In the genomic region with DNA sequence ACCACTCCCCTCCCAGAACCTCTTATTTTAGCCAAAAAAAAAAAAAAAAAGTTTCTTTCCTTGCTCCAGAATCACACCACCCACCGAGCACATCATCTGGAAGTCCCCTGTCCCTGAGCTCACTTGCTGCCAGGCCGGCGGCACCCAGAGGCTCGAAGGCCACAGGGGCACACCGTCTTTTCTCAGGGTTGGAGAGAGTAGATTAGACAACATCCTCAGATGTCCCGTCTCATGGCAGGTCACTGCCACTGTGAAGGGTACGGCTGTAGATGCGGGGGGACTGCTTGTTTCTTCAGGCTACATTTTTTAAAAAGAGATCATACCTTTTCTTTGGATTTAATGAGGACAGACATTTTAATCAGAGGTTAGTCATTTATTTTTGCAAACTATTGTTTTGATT, we compare ENCODE assay signal across 29 cellular contexts.
"Had no signal": no experiment of that assay in that cellular context is flagged by ENCODE, and none has a peak within 500 bp of the region (broad histone marks: within the 10 kb centered on the region; RNA-seq: fewer than 3 reads in every experiment).

No MANE protein-coding gene starts in this region.

- H3K9me3 ChIP-seq: adrenal gland, body of pancreas, esophagus squamous epithelium, mucosa of descending colon, pancreas, prostate gland, sigmoid colon, thoracic aorta, uterus had no signal

- H3K4me3 Mint-ChIP-seq: activated CD8-positive, alpha-beta memory T cell treated with anti-CD3 and anti-CD28 coated beads, Interleukin-2, amount 10 ng/mL, durations not matched to agents 7 days and 5 days; activated CD8-positive, alpha-beta T cell treated with anti-CD3 and anti-CD28 coated beads for 36 hours; activated naive CD4-positive, alpha-beta T cell treated with anti-CD3 and anti-CD28 coated beads for 36 hours; activated naive CD8-positive, alpha-beta T cell treated with anti-CD3 and anti-CD28 coated beads for 36 hours; natural killer cell treated with Interleukin-12 subunit alpha and Interleukin-12 subunit beta and Interleukin-15 and Interleukin-18, amount 100 ng/mL, for 72 hours; type B pancreatic cell had no signal

- H3K27ac ChIP-seq: adrenal gland, body of pancreas, epithelial cell of prostate, esophagus squamous epithelium, pancreas, prostate gland, sigmoid colon, thoracic aorta, uterus had no signal

- ATAC-seq: activated CD8-positive, alpha-beta memory T cell treated with anti-CD3 and anti-CD28 coated beads, Interleukin-2, amount 10 ng/mL, durations not matched to agents 7 days and 5 days; activated CD8-positive, alpha-beta T cell treated with anti-CD3 and anti-CD28 coated beads for 36 hours; body of pancreas; left cardiac atrium; left ventricle myocardium superior; mucosa of descending colon; natural killer cell treated with Interleukin-12 subunit alpha and Interleukin-12 subunit beta and Interleukin-15 and Interleukin-18, amount 100 ng/mL, for 72 hours; pancreas had no signal

- DNase-seq: activated CD4-positive, alpha-beta T cell treated with anti-CD3 and anti-CD28 coated beads, Interleukin-2, amount 50 U/mL, for 1 hour; activated CD8-positive, alpha-beta memory T cell treated with anti-CD3 and anti-CD28 coated beads, Interleukin-2, amount 10 ng/mL, durations not matched to agents 7 days and 5 days; activated CD8-positive, alpha-beta T cell treated with anti-CD3 and anti-CD28 coated beads for 36 hours; activated effector memory CD4-positive, alpha-beta T cell treated with anti-CD3 and anti-CD28 coated beads, Interleukin-2, amount 50 U/mL, for 16 hours; activated naive CD4-positive, alpha-beta T cell treated with anti-CD3 and anti-CD28 coated beads for 36 hours; activated naive CD8-positive, alpha-beta T cell treated with anti-CD3 and anti-CD28 coated beads for 36 hours; adrenal gland; aorta; body of pancreas; dermis blood vessel endothelial cell; effector CD8-positive, alpha-beta T cell; esophagus squamous epithelium; left cardiac atrium; left ventricle myocardium superior; mucosa of descending colon; pancreas; retina; sigmoid colon; stimulated activated CD4-positive, alpha-beta T cell treated with anti-CD3 and anti-CD28 coated beads, Interleukin-1b, Interleukin-23, amount 100 ng/mL, for 48 hours; stimulated activated CD4-positive, alpha-beta T cell treated with anti-CD3 and anti-CD28 coated beads, Interleukin-4, amount 100 ng/mL, for 4 hours; stimulated activated naive CD4-positive, alpha-beta T cell treated with Interleukin-2 at 50 U/mL for 16 hours; T-helper 2 cell; uterus had no signal

- H3K27me3 ChIP-seq: adrenal gland, body of pancreas, esophagus squamous epithelium, pancreas, sigmoid colon, uterus had no signal

- H3K27ac Mint-ChIP-seq: activated CD8-positive, alpha-beta memory T cell treated with anti-CD3 and anti-CD28 coated beads, Interleukin-2, amount 10 ng/mL, durations not matched to agents 7 days and 5 days; activated CD8-positive, alpha-beta T cell treated with anti-CD3 and anti-CD28 coated beads for 36 hours; activated naive CD4-positive, alpha-beta T cell treated with anti-CD3 and anti-CD28 coated beads for 36 hours; activated naive CD8-positive, alpha-beta T cell treated with anti-CD3 and anti-CD28 coated beads for 36 hours; natural killer cell treated with Interleukin-12 subunit alpha and Interleukin-12 subunit beta and Interleukin-15 and Interleukin-18, amount 100 ng/mL, for 72 hours; type B pancreatic cell had no signal

- H3K9me3 Mint-ChIP-seq: activated CD8-positive, alpha-beta T cell treated with anti-CD3 and anti-CD28 coated beads for 36 hours; activated naive CD4-positive, alpha-beta T cell treated with anti-CD3 and anti-CD28 coated beads for 36 hours; activated naive CD8-positive, alpha-beta T cell treated with anti-CD3 and anti-CD28 coated beads for 36 hours; natural killer cell treated with Interleukin-12 subunit alpha and Interleukin-12 subunit beta and Interleukin-15 and Interleukin-18, amount 100 ng/mL, for 72 hours; type B pancreatic cell had no signal

- H3K4me3 ChIP-seq: adrenal gland, body of pancreas, esophagus squamous epithelium, mucosa of descending colon, pancreas, prostate gland, sigmoid colon, smooth muscle cell, thoracic aorta, uterus had no signal

- H3K36me3 Mint-ChIP-seq: natural killer cell treated with Interleukin-12 subunit alpha and Interleukin-12 subunit beta and Interleukin-15 and Interleukin-18, amount 100 ng/mL, for 72 hours had no signal

- H3K36me3 ChIP-seq: adrenal gland, pancreas, prostate gland, uterus had no signal

- H3K4me2 ChIP-seq: smooth muscle cell had no signal

- H3K4me1 ChIP-seq: body of pancreas, pancreas, prostate gland, uterus had no signal

- H3K27me3 Mint-ChIP-seq: activated CD8-positive, alpha-beta memory T cell treated with anti-CD3 and anti-CD28 coated beads, Interleukin-2, amount 10 ng/mL, durations not matched to agents 7 days and 5 days; activated CD8-positive, alpha-beta T cell treated with anti-CD3 and anti-CD28 coated beads for 36 hours; activated naive CD8-positive, alpha-beta T cell treated with anti-CD3 and anti-CD28 coated beads for 36 hours; natural killer cell treated with Interleukin-12 subunit alpha and Interleukin-12 subunit beta and Interleukin-15 and Interleukin-18, amount 100 ng/mL, for 72 hours; type B pancreatic cell had no signal
